In genomic region chr16:85145188-85145587, GRCh38 we compare ENCODE assay signal across 1 cellular context.
TF ChIP-seq lines count a peak whose summit lies in the region.

No MANE protein-coding gene starts in this region.

TF ChIP-seq in HepG2, 621 proteins besides CTCF, POLR2A, EP300 and RAD21 (continued from another document):
- TF ChIP-seq ZNF512B (CRISPR knock-in tag; IDR thresholded peaks at IDR 0.05; ENCODE audit: borderline replicate concordance) (no peak), ZKSCAN5 (CRISPR knock-in tag; IDR thresholded peaks at IDR 0.05) (no peak), ZNF776 (CRISPR knock-in tag; IDR thresholded peaks at IDR 0.05) (no peak), RNF219 (CRISPR knock-in tag; IDR thresholded peaks at IDR 0.05) (no peak), ZNF773 (CRISPR knock-in tag; IDR thresholded peaks at IDR 0.05; ENCODE audit: borderline replicate concordance) (no peak), BORCS8-MEF2B (CRISPR knock-in tag; IDR thresholded peaks at IDR 0.05) (no peak), SIX4 (CRISPR knock-in tag; IDR thresholded peaks at IDR 0.05) (no peak), CHD2 (IDR thresholded peaks at IDR 0.05; ENCODE audit: low read depth, low read length) (no peak), ETV5 (CRISPR knock-in tag; IDR thresholded peaks at IDR 0.05; ENCODE audit: borderline replicate concordance) (no peak), ZXDC (CRISPR knock-in tag; IDR thresholded peaks at IDR 0.05) (no peak), CEBPB (IDR thresholded peaks at IDR 0.05; ENCODE audit: borderline replicate concordance, low read depth, low read length) (no peak), ZNF235 (CRISPR knock-in tag; IDR thresholded peaks at IDR 0.05; ENCODE audit: borderline replicate concordance) (no peak), AHDC1 (CRISPR knock-in tag; IDR thresholded peaks at IDR 0.05; ENCODE audit: borderline replicate concordance) (no peak), ZNF777 (CRISPR knock-in tag; IDR thresholded peaks at IDR 0.05) (no peak), DBP (CRISPR knock-in tag; IDR thresholded peaks at IDR 0.05; ENCODE audit: not compliant biosample characterization) (no peak)
